20 cellular contexts compared by ENCODE assay signal in genomic region chr18:54740146-54740844, GRCh38.
DNase-seq lines count a peak whose midpoint lies in the region; ATAC-seq lines count a peak whose summit lies in the region.
"Had no signal": no experiment of that assay in that cellular context is flagged by ENCODE, and none has a peak within 500 bp of the region (broad histone marks: within the 10 kb centered on the region; RNA-seq: fewer than 3 reads in every experiment).

No MANE protein-coding gene starts in this region.

- H3K36me3 ChIP-seq in H7 (replicated peaks; ENCODE audit: control insufficient read depth, insufficient read depth, low read length) = no peaks in the 10 kb centered on the region
- H3K36me3 ChIP-seq: BLaER1 treated with 17β-estradiol and CSF1 and Interleukin-3, amounts not matched to agents 10 nM and 100 nM; HAP-1; ovary; spleen; uterus had no signal

- peak overlapping the region; percentile 26 for H3K27ac ChIP-seq in epithelial cell of prostate
- H3K27ac ChIP-seq: BLaER1 treated with 17β-estradiol and CSF1 and Interleukin-3, amounts not matched to agents 10 nM and 100 nM; ovary; spleen; uterus had no signal

- DNase-seq in ELR (ENCODE audit: low read depth) (peak; percentile 84), RPMI7951 (ENCODE audit: low read depth) (peak; percentile 59), epithelial cell of prostate (ENCODE audit: low read depth, low spot score) (peak; percentile 5), pulmonary artery endothelial cell (ENCODE audit: low read depth, low spot score) (peak; percentile 13), NCI-H2196 treated with DMSO at 0.1 percent for 48 hours (lab: John Stamatoyannopoulos, UW; ENCODE audit: unreplicated experiment) (no peak), H7 (no peak)
- no peak for DNase-seq in activated CD8-positive, alpha-beta memory T cell treated with anti-CD3 and anti-CD28 coated beads, Interleukin-2, amount 50 U/mL, for 4 hours
- DNase-seq: activated CD4-positive, alpha-beta memory T cell treated with anti-CD3 and anti-CD28 coated beads, Interleukin-2, amount 10 ng/mL, durations not matched to agents 7 days and 5 days; anterior cingulate cortex; DMS79; Kasumi-1; NCI-H1694; NCI-H446 treated with DMSO at 0.1 percent for 48 hours; ovary; spleen; stimulated activated naive CD8-positive, alpha-beta T cell treated with anti-CD3 and anti-CD28 coated beads, Interleukin-15, amount 100 ng/mL, for 72 hours; uterus had no signal

- no peak overlapping the region for H3K4me3 ChIP-seq in H7 (ENCODE audit: insufficient read depth, low read depth, low read length)
- H3K4me3 ChIP-seq: BLaER1 treated with 17β-estradiol and CSF1 and Interleukin-3, amounts not matched to agents 10 nM and 100 nM; HAP-1; ovary; spleen; uterus had no signal

- no peaks in the 10 kb centered on the region for H3K27me3 ChIP-seq in H7 (ENCODE audit: control insufficient read depth, insufficient read depth, low read length)
- H3K27me3 ChIP-seq: BLaER1 treated with 17β-estradiol and CSF1 and Interleukin-3, amounts not matched to agents 10 nM and 100 nM; ovary; spleen; uterus had no signal

- ATAC-seq in HG03196 (IDR thresholded peaks at IDR 0.05; ENCODE audit: unreplicated experiment) = no peak
- ATAC-seq: stimulated activated naive CD8-positive, alpha-beta T cell treated with anti-CD3 and anti-CD28 coated beads, Interleukin-15, amount 100 ng/mL, for 72 hours had no signal

Comparison
In these comparisons a context has a peak if more than half of its experiments do, and no peak if none do; other contexts are left out.
1. DNase-seq: peak in ELR (single experiment), RPMI7951 (single experiment), epithelial cell of prostate (single experiment) and pulmonary artery endothelial cell (single experiment); none in NCI-H2196 treated with DMSO at 0.1 percent for 48 hours (single experiment), activated CD8-positive, alpha-beta memory T cell treated with anti-CD3 and anti-CD28 coated beads, Interleukin-2, amount 50 U/mL, for 4 hours (single experiment) and H7 (single experiment).